8 cellular contexts compared by ENCODE assay signal in genomic region chr21:32411366-32412161, GRCh38. TPM values are rescaled to one million over a fixed set of nuclear protein-coding genes. Genes with fewer than 3 reads are reported as not detected.
DNase-seq lines count a peak whose midpoint lies in the region; ATAC-seq and TF ChIP-seq lines count a peak whose summit lies in the region.

No MANE protein-coding gene starts in this region.

- POLR2A ChIA-PET in T-cell (lab: Charles Lee): no interaction called here

- in situ Hi-C loops in transverse colon (cut with MboI; ENCODE audit: low pct_ligation_motif_present in 1 of 4, low pct_unique_long_range_greater_than_20kb in 1 of 4, low sequenced_read_pairs in 3 of 4): loop anchor here in 2 of 4 donors (5.0 to 25.0 kb wide), 2 partner anchors 151 to 161 kb away; no protein-coding TSS in a partner anchor

- 1 to 2% (median 1%) methylated on average over 63 of the region's 63 CpGs for WGBS in adipose tissue, 3 donors
- WGBS in transverse colon (ENCODE audit: low coverage in 1 of 2), 2 donors: 6% methylated on average over 53 of the region's 63 CpGs; no CpG with 5 or more reads in 1 of the 2 donors

- intact Hi-C loops in left ventricle myocardium superior (cut with micrococcal nuclease): no loop called here
- intact Hi-C loops in posterior cingulate gyrus (cut with DNase I): loop anchor here (10.0 kb wide), 1 partner anchor 73 kb away; no protein-coding TSS in a partner anchor
- intact Hi-C loops in transverse colon (cut with DNase I; ENCODE audit: low total_unique reads): loop anchor here (5.0 kb wide), 1 partner anchor 156 kb away; no protein-coding TSS in a partner anchor

- H3K36me3 ChIP-seq in transverse colon: no peaks in the 10 kb centered on the region

- peak; percentile 90 for TF ChIP-seq POLR2A in transverse colon (IDR thresholded peaks at IDR 0.05)

- peak overlapping the region; percentile 46 to 75 (median 70) for H3K4me3 ChIP-seq in transverse colon

- CTCF ChIA-PET in T-cell (lab: Charles Lee): interaction anchor here in 1 of 2 donors (0.6 to 1.1 kb wide), 3 partner anchors 10 to 190 kb away, joined by 4 to 6 read pairs (median 6); no protein-coding TSS in a partner anchor

- H3K27me3 ChIP-seq in transverse colon: no peaks in the 10 kb centered on the region

- peak; percentile 24 for DNase-seq in HFFc6
- peak in 33 of 34 experiments; percentile 15 to 71 (median 42) for DNase-seq in T-cell
- DNase-seq in left ventricle myocardium superior: peak; percentile 98
- DNase-seq in posterior cingulate gyrus: peak; percentile 71 to 97 (median 81)
- peak; percentile 95 for DNase-seq in transverse colon

- H3K4me1 ChIP-seq in transverse colon: peaks cover 4 to 41% (median 27%) of the 10 kb centered on the region in 4 donors

- H3K4me3 Mint-ChIP-seq in HFFc6: peak overlapping the region; percentile 93
- peak overlapping the region; percentile 93 to 96 (median 95) for H3K4me3 Mint-ChIP-seq in T-cell

- ATAC-seq in T-cell (replicated peaks in 1 of 4) (peak; percentile 31 to 60 (median 53)), left ventricle myocardium superior (peak; percentile 91), GM18868 (IDR thresholded peaks at IDR 0.05; ENCODE audit: unreplicated experiment) (no peak), HG03469 (IDR thresholded peaks at IDR 0.05; ENCODE audit: unreplicated experiment) (no peak)

- H3K9me3 Mint-ChIP-seq in HFFc6 (no peaks in the 10 kb centered on the region), T-cell (no peaks in the 10 kb centered on the region)

- peak; percentile 96 for TF ChIP-seq EP300 in transverse colon (IDR thresholded peaks at IDR 0.05; ENCODE audit: low read depth)

- TF ChIP-seq CTCF in HFFc6 (IDR thresholded peaks at IDR 0.05) (no peak), transverse colon (IDR thresholded peaks at IDR 0.05) (no peak)

- H3K27ac ChIP-seq in adipose tissue (ENCODE audit: low read depth, low read length) (peak overlapping the region; percentile 96), transverse colon (peak overlapping the region; percentile 95 to 98 (median 96))

- peaks cover 41% of the 10 kb centered on the region for H3K4me1 Mint-ChIP-seq in HFFc6 (ENCODE audit: low read depth)
- H3K4me1 Mint-ChIP-seq in T-cell: peaks cover 44 to 63% (median 50%) of the 10 kb centered on the region in 3 donors

- H3K27me3 Mint-ChIP-seq in HFFc6 (ENCODE audit: insufficient read depth): peaks cover 2% of the 10 kb centered on the region; the same call in 1 of the 2 replicates
- no peaks in the 10 kb centered on the region for H3K27me3 Mint-ChIP-seq in T-cell

- H3K9me3 ChIP-seq in transverse colon: no peaks in the 10 kb centered on the region

- peak overlapping the region; percentile 86 for H3K27ac Mint-ChIP-seq in HFFc6
- peak overlapping the region; percentile 95 to 97 for H3K27ac Mint-ChIP-seq in T-cell

- no peaks in the 10 kb centered on the region for H3K36me3 Mint-ChIP-seq in HFFc6 (ENCODE audit: low read depth)
- peaks cover 6% of the 10 kb centered on the region for H3K36me3 Mint-ChIP-seq in T-cell

RNA-seq across cellular contexts. Expression of gene EVA1C, which starts 0.9 kb away (rescaled TPM):
- 10 to 100 TPM in 4 of 6 experiments, 1 to 10 TPM in 2; 2.7 to 13.8 (median 11.3) TPM for total RNA-seq in HFFc6 (2021; fragmentation: NEBNext Ultra II Directional; extraction: Animal tissue kit (Norgen Biotek cat#: 25700))
- total RNA-seq in T-cell (10 to 100 TPM in 4 of 5 donors, 1 to 10 TPM in 1; 9.7 to 22.1 (median 18.0) TPM), left ventricle myocardium superior (13.6 TPM), transverse colon (10 to 100 TPM in 3 of 4 donors, 1 to 10 TPM in 1; 8.6 to 44.1 (median 33.8) TPM)
- polyA plus RNA-seq in adipose tissue: 10 to 100 TPM in 2 of 3 donors, 1 to 10 TPM in 1; 7.7 to 59.7 (median 46.8) TPM

RNA-seq across cellular contexts. Expression of gene URB1, which starts 18.8 kb away (rescaled TPM):
- total RNA-seq in HFFc6 (2021; fragmentation: NEBNext Ultra II Directional; extraction: Animal tissue kit (Norgen Biotek cat#: 25700)): 10 to 100 TPM; 18.4 to 27.0 (median 22.4) TPM
- total RNA-seq in T-cell: 10 to 100 TPM; 13.4 to 20.2 (median 18.9) TPM
- 1 to 10 TPM; 3.8 to 9.1 (median 4.0) TPM for polyA plus RNA-seq in adipose tissue
- total RNA-seq in left ventricle myocardium superior: 11.9 TPM
- total RNA-seq in transverse colon: 1 to 10 TPM; 6.4 to 8.7 (median 7.3) TPM

Comparison
In these comparisons a context has a peak if more than half of its experiments do, and no peak if none do; other contexts are left out.
1. DNase-seq: peak in every context shown above with its lines; median percentile 98 in left ventricle myocardium superior; 95 in transverse colon; 81 in posterior cingulate gyrus; 42 in T-cell; 24 in HFFc6.
2. ATAC-seq: peak in T-cell (4 of 4) and left ventricle myocardium superior (single experiment); none in GM18868 (single experiment) and HG03469 (single experiment).